In the genomic region with DNA sequence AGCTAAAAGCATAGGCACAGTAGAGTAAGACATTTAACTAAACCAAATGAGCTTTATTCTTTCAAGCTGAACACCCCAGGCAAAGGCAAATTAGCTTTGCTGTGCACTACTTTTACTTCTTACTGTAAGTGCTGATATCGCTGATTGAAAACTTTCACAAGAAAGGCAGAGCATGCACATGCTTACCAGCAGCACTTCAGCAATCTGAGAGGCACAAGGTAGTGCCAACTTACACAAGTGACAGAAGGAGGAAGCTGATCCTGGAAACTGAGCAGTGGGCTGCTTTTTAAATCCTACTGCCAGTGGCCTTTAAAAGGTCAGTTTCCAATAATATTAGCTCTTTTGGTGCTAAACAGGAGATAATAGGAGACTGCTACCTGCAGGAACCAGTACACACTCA, we compare ENCODE assay signal across 23 cellular contexts.
"Had no signal": no experiment of that assay in that cellular context is flagged by ENCODE, and none has a peak within 500 bp of the region (broad histone marks: within the 10 kb centered on the region; RNA-seq: fewer than 3 reads in every experiment).

No MANE protein-coding gene starts in this region.

- H3K4me3 ChIP-seq: SJCRH30 had no signal

- H3K27me3 ChIP-seq: SJCRH30 had no signal

- DNase-seq: KBM-7; MV-4-11; NCI-H1048; NCI-H1105; NCI-H1417 treated with DMSO at 0.1 percent for 48 hours; NCI-H146; NCI-H1694 treated with DMSO at 0.1 percent for 48 hours; NCI-H1930; NCI-H2081; NCI-H2107; NCI-H226; NCI-H446; NCI-H510A; NCI-H524 treated with DMSO at 0.1 percent for 48 hours; NCI-H69; NCI-H774; NK-92 treated with Interleukin-12 subunit alpha and Interleukin-12 subunit beta, amount 100 ng/mL, for 24 hours; PC-3; SHP77 treated with DMSO at 0.1 percent for 48 hours; SJCRH30 had no signal

- ATAC-seq: Panc1, PC-3, SK-N-SH treated with all-trans-retinoic acid at 6 μM for 48 hours had no signal

- H3K27ac ChIP-seq: RWPE1, SJCRH30 had no signal

- H3K4me1 ChIP-seq: SJCRH30 had no signal
